In the genomic region with DNA sequence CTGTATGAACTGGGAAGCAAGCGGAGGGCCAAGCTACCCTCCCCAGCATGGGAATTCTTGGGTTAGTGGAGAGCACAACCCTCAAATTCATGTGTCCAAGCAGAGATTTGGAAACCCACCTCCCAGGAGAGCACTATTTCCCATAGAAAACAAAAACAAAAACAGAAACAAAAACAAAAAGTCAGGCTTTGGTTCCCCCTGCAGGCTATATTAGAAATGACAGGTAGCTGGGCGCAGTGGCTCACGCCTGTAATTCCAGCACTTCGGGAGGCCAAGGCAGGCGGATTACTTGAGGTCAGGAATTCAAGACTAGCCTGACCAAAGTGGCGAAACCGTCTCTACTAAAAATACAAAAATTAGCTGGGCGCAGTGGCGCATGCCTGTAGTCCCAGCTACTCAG, we compare ENCODE assay signal across 8 cellular contexts. TPM values are rescaled to one million over a fixed set of nuclear protein-coding genes. Genes with fewer than 3 reads are reported as not detected.
DNase-seq lines count a peak whose midpoint lies in the region; ATAC-seq and TF ChIP-seq lines count a peak whose summit lies in the region.

No MANE protein-coding gene starts in this region.

- H3K36me3 ChIP-seq in DND-41 (ENCODE audit: insufficient read depth, low read length) (no peaks in the 10 kb centered on the region; the same call in 1 of the 2 replicates), MM.1S (replicated peaks; ENCODE audit: insufficient read depth, low read length) (no peaks in the 10 kb centered on the region), kidney epithelial cell (ENCODE audit: control insufficient read depth, insufficient read depth, low read length) (peaks cover 2% of the 10 kb centered on the region), thyroid gland (peaks cover 29 to 40% of the 10 kb centered on the region in 2 donors)

- H3K9me2 ChIP-seq in MM.1S (replicated peaks; ENCODE audit: insufficient read depth, low read length) = no peaks in the 10 kb centered on the region

- peaks cover 8% of the 10 kb centered on the region for H3K4me1 ChIP-seq in DND-41 (ENCODE audit: insufficient read depth, low read length)
- H3K4me1 ChIP-seq in MM.1S (ENCODE audit: low read length) = peaks cover 5% of the 10 kb centered on the region
- H3K4me1 ChIP-seq in thyroid gland = peaks cover 0 to 7% of the 10 kb centered on the region in 2 donors

- no peaks in the 10 kb centered on the region for H3F3A ChIP-seq in MM.1S (ENCODE audit: insufficient read depth, low read length)

- in situ Hi-C loops in astrocyte of the spinal cord (cut with HindIII; ENCODE audit: low sequenced_read_pairs) = no loop called here

- H3K27ac ChIP-seq in DND-41 (ENCODE audit: low read length) (peak overlapping the region; percentile 60; the same call in 1 of the 2 replicates), MM.1S (ENCODE audit: low read length) (no peak overlapping the region), thyroid gland (peak overlapping the region in 1 of 3 donors; percentile 59)

- H3K79me2 ChIP-seq in DND-41 (ENCODE audit: insufficient read depth, low read length) (no peaks in the 10 kb centered on the region), MM.1S (ENCODE audit: low read length) (no peaks in the 10 kb centered on the region)

- intact Hi-C loops in thyroid gland (cut with DNase I) = loop anchor here (10.0 kb wide), 1 partner anchor 441 kb away; no protein-coding TSS in a partner anchor

- H3K9me3 ChIP-seq in DND-41 (ENCODE audit: insufficient read depth, low read length, severe bottlenecking) (no peaks in the 10 kb centered on the region), MM.1S (replicated peaks; ENCODE audit: insufficient read depth, low read length) (no peaks in the 10 kb centered on the region), thyroid gland (no peaks in the 10 kb centered on the region)

- H3K9ac ChIP-seq in DND-41 (ENCODE audit: low read depth, low read length) = peak overlapping the region; percentile 22; the same call in 1 of the 2 replicates
- H3K9ac ChIP-seq in MM.1S (ENCODE audit: low read length) = peak overlapping the region; percentile 21; the same call in 1 of the 2 replicates

- DNase-seq in DND-41 = peak; percentile 45
- peak; percentile 31 for DNase-seq in MM.1S
- no peak for DNase-seq in astrocyte of the spinal cord (ENCODE audit: low read depth, low spot score)
- DNase-seq in kidney epithelial cell (ENCODE audit: low read depth) = no peak
- DNase-seq in thyroid gland = peak; percentile 73 to 77
- DNase-seq in DMS153 treated with DMSO at 0.1 percent for 48 hours (lab: John Stamatoyannopoulos, UW; ENCODE audit: unreplicated experiment) = no peak
- no peak for DNase-seq in NOMO-1 treated with DMSO at 0.1 percent for 48 hours (lab: John Stamatoyannopoulos, UW; ENCODE audit: unreplicated experiment)
- no peak for DNase-seq in NCI-H146 treated with DMSO at 0.1 percent for 48 hours (lab: John Stamatoyannopoulos, UW; ENCODE audit: unreplicated experiment)

- TF ChIP-seq POLR2A in thyroid gland (IDR thresholded peaks at IDR 0.05) = no peak

- WGBS in thyroid gland, 2 donors = 29 to 34% methylated on average over 9 of the region's 9 CpGs

- H4K20me1 ChIP-seq in DND-41 (ENCODE audit: insufficient read depth, low read length) (no peaks in the 10 kb centered on the region), MM.1S (ENCODE audit: insufficient read depth, low read length) (no peaks in the 10 kb centered on the region)

- peak; percentile 66 for ATAC-seq in DND-41 (ENCODE audit: insufficient read depth, low read depth)

- peak overlapping the region; percentile 93 for H2AFZ ChIP-seq in DND-41 (ENCODE audit: low read depth, low read length)
- H2AFZ ChIP-seq in MM.1S (ENCODE audit: low read length) = peak overlapping the region; percentile 85

- H3K27me3 ChIP-seq in DND-41 (ENCODE audit: insufficient read depth, low read length, poor library complexity) (no peaks in the 10 kb centered on the region), MM.1S (replicated peaks; ENCODE audit: insufficient read depth, low read length) (no peaks in the 10 kb centered on the region), kidney epithelial cell (ENCODE audit: control insufficient read depth, insufficient read depth, low read length) (no peaks in the 10 kb centered on the region), thyroid gland (no peaks in the 10 kb centered on the region)

- peak overlapping the region; percentile 66 for H3K4me2 ChIP-seq in DND-41 (ENCODE audit: insufficient read depth, low read length)
- peak overlapping the region; percentile 77 for H3K4me2 ChIP-seq in MM.1S (ENCODE audit: low read depth, low read length)

- TF ChIP-seq CTCF in DND-41 (IDR thresholded peaks at IDR 0.05; ENCODE audit: borderline replicate concordance, extremely low read depth, low read length, poor library complexity, severe bottlenecking) = peak; percentile 74
- TF ChIP-seq CTCF in MM.1S (IDR thresholded peaks at IDR 0.05; ENCODE audit: low read length) = peak; percentile 78
- peak; percentile 68 for TF ChIP-seq CTCF in astrocyte of the spinal cord (IDR thresholded peaks at IDR 0.05; ENCODE audit: low read depth, low read length)
- peak; percentile 51 for TF ChIP-seq CTCF in kidney epithelial cell (IDR thresholded peaks at IDR 0.05; ENCODE audit: insufficient read depth, low read length, poor library complexity, severe bottlenecking)
- TF ChIP-seq CTCF in thyroid gland (IDR thresholded peaks at IDR 0.05) = peak; percentile 80 to 95 (median 83)

- H3K4me3 ChIP-seq in DND-41 (ENCODE audit: low read depth in 1 of 2, low read length in 2 of 2) = peak overlapping the region in 1 of 2 experiments; percentile 43; a peak in 1 of 4 replicates
- peak overlapping the region; percentile 43 for H3K4me3 ChIP-seq in MM.1S (ENCODE audit: low read length)
- no peak overlapping the region for H3K4me3 ChIP-seq in astrocyte of the spinal cord (ENCODE audit: low read depth, low read length)
- H3K4me3 ChIP-seq in kidney epithelial cell (ENCODE audit: low read depth, low read length) = no peak overlapping the region
- H3K4me3 ChIP-seq in thyroid gland (replicated peaks in 1 of 3) = no peak overlapping the region

RNA-seq across cellular contexts. Expression of gene MINDY1, which starts 10.8 kb away (rescaled TPM):
- total RNA-seq in kidney epithelial cell (7.7 and 8.4 TPM in 2 replicates), thyroid gland (100 to 1,000 TPM in 1 of 4 donors, 10 to 100 TPM in 3; 50.9 to 103 (median 90.4) TPM)

RNA-seq across cellular contexts. Expression of gene PRUNE1, which starts 12.4 kb away (rescaled TPM):
- total RNA-seq in kidney epithelial cell = 12.1 and 15.8 TPM in 2 replicates
- 10 to 100 TPM; 66.0 to 79.0 (median 76.3) TPM for total RNA-seq in thyroid gland

RNA-seq across cellular contexts. Expression of gene ANXA9, which starts 13.8 kb away (rescaled TPM):
- 0.21 and 1.3 TPM in 2 replicates for total RNA-seq in kidney epithelial cell
- 10 to 100 TPM in 2 of 4 donors, 1 to 10 TPM in 2; 5.8 to 14.9 (median 10.0) TPM for total RNA-seq in thyroid gland

RNA-seq across cellular contexts. Expression of gene CERS2, which starts 21.3 kb away (rescaled TPM):
- total RNA-seq in kidney epithelial cell = 138 and 143 TPM in 2 replicates
- total RNA-seq in thyroid gland = 100 to 1,000 TPM; 158 to 183 (median 171) TPM

RNA-seq across cellular contexts. Expression of gene BNIPL, which starts 40.5 kb away (rescaled TPM):
- 0.17 TPM in 1 of 2 replicates, not detected in the other for total RNA-seq in kidney epithelial cell
- total RNA-seq in thyroid gland = 10 to 100 TPM in 1 of 4 donors, 1 to 10 TPM in 3; 4.0 to 16.8 (median 5.0) TPM

Comparison
In these comparisons a context has a peak if more than half of its experiments do, and no peak if none do; other contexts are left out.
1. DNase-seq: peak in DND-41 (single experiment), MM.1S (single experiment) and thyroid gland (2 of 2); none in astrocyte of the spinal cord (single experiment), kidney epithelial cell (single experiment), DMS153 treated with DMSO at 0.1 percent for 48 hours (single experiment), NOMO-1 treated with DMSO at 0.1 percent for 48 hours (single experiment) and NCI-H146 treated with DMSO at 0.1 percent for 48 hours (single experiment).
2. Peak in every context shown above with its lines, with median percentiles within 50 percentile points of each other: CTCF ChIP-seq.